Comparison of ENCODE assay signal across 1 cellular context in genomic region chr12:49824886-49825285, GRCh38.
TF ChIP-seq lines count a peak whose summit lies in the region.

No MANE protein-coding gene starts in this region.

TF ChIP-seq in WTC11, 78 proteins besides CTCF, POLR2A, EP300 and RAD21 (continued from another document):
- TF ChIP-seq SP1 (CRISPR knock-in tag; conservative IDR thresholded peaks at IDR 0.05) (no peak), ATF1 (CRISPR knock-in tag; IDR thresholded peaks at IDR 0.05) (no peak), ETV6 (CRISPR knock-in tag; IDR thresholded peaks at IDR 0.05) (no peak), ZNF671 (CRISPR knock-in tag; IDR thresholded peaks at IDR 0.05) (no peak), JAZF1 (CRISPR knock-in tag; IDR thresholded peaks at IDR 0.05) (no peak), FOXP4 (CRISPR knock-in tag; IDR thresholded peaks at IDR 0.05) (no peak), NFE2L1 (CRISPR knock-in tag; IDR thresholded peaks at IDR 0.05) (no peak), TEAD4 (CRISPR knock-in tag; IDR thresholded peaks at IDR 0.05) (no peak), SMAD4 (CRISPR knock-in tag; IDR thresholded peaks at IDR 0.05) (no peak), NR2C2 (CRISPR knock-in tag; IDR thresholded peaks at IDR 0.05) (no peak)
- TF ChIP-seq, protein P1, sequence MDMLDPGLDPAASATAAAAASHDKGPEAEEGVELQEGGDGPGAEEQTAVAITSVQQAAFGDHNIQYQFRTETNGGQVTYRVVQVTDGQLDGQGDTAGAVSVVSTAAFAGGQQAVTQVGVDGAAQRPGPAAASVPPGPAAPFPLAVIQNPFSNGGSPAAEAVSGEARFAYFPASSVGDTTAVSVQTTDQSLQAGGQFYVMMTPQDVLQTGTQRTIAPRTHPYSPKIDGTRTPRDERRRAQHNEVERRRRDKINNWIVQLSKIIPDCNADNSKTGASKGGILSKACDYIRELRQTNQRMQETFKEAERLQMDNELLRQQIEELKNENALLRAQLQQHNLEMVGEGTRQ (CRISPR knock-in tag; IDR thresholded peaks at IDR 0.05), result no peak
- TF ChIP-seq, protein P2, sequence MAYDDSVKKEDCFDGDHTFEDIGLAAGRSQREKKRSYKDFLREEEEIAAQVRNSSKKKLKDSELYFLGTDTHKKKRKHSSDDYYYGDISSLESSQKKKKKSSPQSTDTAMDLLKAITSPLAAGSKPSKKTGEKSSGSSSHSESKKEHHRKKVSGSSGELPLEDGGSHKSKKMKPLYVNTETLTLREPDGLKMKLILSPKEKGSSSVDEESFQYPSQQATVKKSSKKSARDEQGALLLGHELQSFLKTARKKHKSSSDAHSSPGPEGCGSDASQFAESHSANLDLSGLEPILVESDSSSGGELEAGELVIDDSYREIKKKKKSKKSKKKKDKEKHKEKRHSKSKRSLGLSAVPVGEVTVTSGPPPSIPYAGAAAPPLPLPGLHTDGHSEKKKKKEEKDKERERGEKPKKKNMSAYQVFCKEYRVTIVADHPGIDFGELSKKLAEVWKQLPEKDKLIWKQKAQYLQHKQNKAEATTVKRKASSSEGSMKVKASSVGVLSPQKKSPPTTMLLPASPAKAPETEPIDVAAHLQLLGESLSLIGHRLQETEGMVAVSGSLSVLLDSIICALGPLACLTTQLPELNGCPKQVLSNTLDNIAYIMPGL (CRISPR knock-in tag; IDR thresholded peaks at IDR 0.05), result no peak
- TF ChIP-seq, protein P3, sequence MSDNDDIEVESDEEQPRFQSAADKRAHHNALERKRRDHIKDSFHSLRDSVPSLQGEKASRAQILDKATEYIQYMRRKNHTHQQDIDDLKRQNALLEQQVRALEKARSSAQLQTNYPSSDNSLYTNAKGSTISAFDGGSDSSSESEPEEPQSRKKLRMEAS (CRISPR knock-in tag; IDR thresholded peaks at IDR 0.05), result no peak
- TF ChIP-seq, protein P4, sequence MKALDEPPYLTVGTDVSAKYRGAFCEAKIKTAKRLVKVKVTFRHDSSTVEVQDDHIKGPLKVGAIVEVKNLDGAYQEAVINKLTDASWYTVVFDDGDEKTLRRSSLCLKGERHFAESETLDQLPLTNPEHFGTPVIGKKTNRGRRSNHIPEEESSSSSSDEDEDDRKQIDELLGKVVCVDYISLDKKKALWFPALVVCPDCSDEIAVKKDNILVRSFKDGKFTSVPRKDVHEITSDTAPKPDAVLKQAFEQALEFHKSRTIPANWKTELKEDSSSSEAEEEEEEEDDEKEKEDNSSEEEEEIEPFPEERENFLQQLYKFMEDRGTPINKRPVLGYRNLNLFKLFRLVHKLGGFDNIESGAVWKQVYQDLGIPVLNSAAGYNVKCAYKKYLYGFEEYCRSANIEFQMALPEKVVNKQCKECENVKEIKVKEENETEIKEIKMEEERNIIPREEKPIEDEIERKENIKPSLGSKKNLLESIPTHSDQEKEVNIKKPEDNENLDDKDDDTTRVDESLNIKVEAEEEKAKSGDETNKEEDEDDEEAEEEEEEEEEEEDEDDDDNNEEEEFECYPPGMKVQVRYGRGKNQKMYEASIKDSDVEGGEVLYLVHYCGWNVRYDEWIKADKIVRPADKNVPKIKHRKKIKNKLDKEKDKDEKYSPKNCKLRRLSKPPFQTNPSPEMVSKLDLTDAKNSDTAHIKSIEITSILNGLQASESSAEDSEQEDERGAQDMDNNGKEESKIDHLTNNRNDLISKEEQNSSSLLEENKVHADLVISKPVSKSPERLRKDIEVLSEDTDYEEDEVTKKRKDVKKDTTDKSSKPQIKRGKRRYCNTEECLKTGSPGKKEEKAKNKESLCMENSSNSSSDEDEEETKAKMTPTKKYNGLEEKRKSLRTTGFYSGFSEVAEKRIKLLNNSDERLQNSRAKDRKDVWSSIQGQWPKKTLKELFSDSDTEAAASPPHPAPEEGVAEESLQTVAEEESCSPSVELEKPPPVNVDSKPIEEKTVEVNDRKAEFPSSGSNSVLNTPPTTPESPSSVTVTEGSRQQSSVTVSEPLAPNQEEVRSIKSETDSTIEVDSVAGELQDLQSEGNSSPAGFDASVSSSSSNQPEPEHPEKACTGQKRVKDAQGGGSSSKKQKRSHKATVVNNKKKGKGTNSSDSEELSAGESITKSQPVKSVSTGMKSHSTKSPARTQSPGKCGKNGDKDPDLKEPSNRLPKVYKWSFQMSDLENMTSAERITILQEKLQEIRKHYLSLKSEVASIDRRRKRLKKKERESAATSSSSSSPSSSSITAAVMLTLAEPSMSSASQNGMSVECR (CRISPR knock-in tag; IDR thresholded peaks at IDR 0.05; ENCODE audit: borderline replicate concordance), result no peak
TF ChIP-seq in WTC11: peak in this region for 0.
